ENCODE assay signal across 15 cellular contexts in the genomic region with DNA sequence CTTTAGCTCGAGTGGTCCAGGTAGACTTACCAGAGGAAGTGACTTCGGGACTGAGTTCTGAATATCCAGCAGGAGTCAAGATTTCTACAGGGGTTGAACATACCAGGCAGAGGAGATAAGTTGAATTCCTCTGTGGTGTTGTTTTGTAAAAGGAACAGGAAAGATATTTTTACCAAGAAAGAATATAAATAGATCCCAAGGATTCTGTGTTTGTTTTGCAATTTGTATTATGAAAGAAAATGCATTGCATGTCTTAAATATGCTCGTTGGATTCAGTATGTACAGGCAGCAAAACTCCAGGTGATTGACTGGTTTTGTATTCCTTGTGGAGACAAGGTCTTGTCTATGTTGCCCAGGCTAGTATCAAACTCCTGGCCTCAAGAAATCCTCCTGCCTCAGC.
DNase-seq lines count a peak whose midpoint lies in the region; ATAC-seq and TF ChIP-seq lines count a peak whose summit lies in the region.
"Had no signal": no experiment of that assay in that cellular context is flagged by ENCODE, and none has a peak within 500 bp of the region (broad histone marks: within the 10 kb centered on the region; RNA-seq: fewer than 3 reads in every experiment).

No MANE protein-coding gene starts in this region.

- no peak overlapping the region for H3K4me2 ChIP-seq in mammary epithelial cell (ENCODE audit: insufficient read depth, low read depth, low read length)

- peak overlapping the region; percentile 29 for H3K27ac ChIP-seq in cingulate gyrus (ENCODE audit: low read depth, low read length)
- no peak overlapping the region for H3K27ac ChIP-seq in SJCRH30
- H3K27ac ChIP-seq in mammary epithelial cell (ENCODE audit: insufficient read depth, low read depth, low read length) = no peak overlapping the region
- H3K27ac ChIP-seq: C4-2B, GM23248 had no signal

- no peaks in the 10 kb centered on the region for H3K79me2 ChIP-seq in mammary epithelial cell (ENCODE audit: insufficient read depth, low read length)

- no peak for TF ChIP-seq CTCF in glutamatergic neuron (IDR thresholded peaks at IDR 0.05; ENCODE audit: partially characterized antibody, unreplicated experiment)
- TF ChIP-seq CTCF in mammary epithelial cell (conservative IDR thresholded peaks at IDR 0.05 in 1 of 2, IDR thresholded peaks at IDR 0.05 in 1 of 2; ENCODE audit: extremely low read depth in 1 of 2, insufficient read depth in 1 of 2, low read depth in 1 of 2, low read length in 2 of 2) = no peak

- CTCF ChIA-PET in mammary epithelial cell (lab: Charles Lee; ENCODE audit: low non-redundant PET) = no interaction called here

- 75% methylated on average over 2 of the region's 3 CpGs for WGBS in mammary epithelial cell (ENCODE audit: low coverage, missing lambda C conversion rate)

- in situ Hi-C loops in mammary epithelial cell (cut with MboI; ENCODE audit: low sequenced_read_pairs in 2 of 2) = no loop called here

- no peaks in the 10 kb centered on the region for H3K9me3 ChIP-seq in adipocyte (ENCODE audit: control insufficient read depth, low read length)
- no peaks in the 10 kb centered on the region; the same call in 1 of the 2 replicates for H3K9me3 ChIP-seq in SJCRH30 (replicated peaks)
- no peaks in the 10 kb centered on the region for H3K9me3 ChIP-seq in mammary epithelial cell (replicated peaks; ENCODE audit: insufficient read depth, low read length)
- H3K9me3 ChIP-seq: Caco-2, HAP-1 had no signal

- no peak overlapping the region for H3K9ac ChIP-seq in adipocyte (ENCODE audit: low read length)
- H3K9ac ChIP-seq in mammary epithelial cell (ENCODE audit: insufficient read depth, low read length) = no peak overlapping the region
- H3K9ac ChIP-seq: GM23248 had no signal

- H2AFZ ChIP-seq in mammary epithelial cell (ENCODE audit: low read depth, low read length) = no peak overlapping the region
- H2AFZ ChIP-seq: GM23248 had no signal

- peaks cover 18% of the 10 kb centered on the region for H3K9me3 Mint-ChIP-seq in glutamatergic neuron (ENCODE audit: unreplicated experiment)
- H3K9me3 Mint-ChIP-seq: CD4-positive, alpha-beta T cell had no signal

- H3K4me3 ChIP-seq in adipocyte (ENCODE audit: low read length) = no peak overlapping the region
- no peak overlapping the region for H3K4me3 ChIP-seq in SJCRH30
- H3K4me3 ChIP-seq in mammary epithelial cell (replicated peaks in 1 of 3; ENCODE audit: insufficient read depth in 1 of 3, low read depth in 2 of 3, low read length in 3 of 3) = no peak overlapping the region
- H3K4me3 ChIP-seq: GM23248, HAP-1 had no signal

- H3K4me1 Mint-ChIP-seq in glutamatergic neuron (ENCODE audit: low read depth, unreplicated experiment) = peaks cover 19% of the 10 kb centered on the region

- H3K27ac Mint-ChIP-seq in glutamatergic neuron (ENCODE audit: unreplicated experiment) = peak overlapping the region; percentile 36
- H3K27ac Mint-ChIP-seq: CD4-positive, alpha-beta T cell had no signal

- intact Hi-C loops in mammary epithelial cell (cut with micrococcal nuclease) = no loop called here

- dilution Hi-C loops in mammary epithelial cell (cut with HindIII; ENCODE audit: low sequenced_read_pairs) = no loop called here

- peaks cover 4% of the 10 kb centered on the region for H3K36me3 Mint-ChIP-seq in glutamatergic neuron (ENCODE audit: unreplicated experiment)

- peaks cover 12% of the 10 kb centered on the region for H3K27me3 Mint-ChIP-seq in glutamatergic neuron (ENCODE audit: unreplicated experiment)
- H3K27me3 Mint-ChIP-seq: CD4-positive, alpha-beta T cell had no signal

- no peaks in the 10 kb centered on the region for H3K27me3 ChIP-seq in adipocyte (replicated peaks; ENCODE audit: control insufficient read depth, insufficient read depth, low read length)
- no peaks in the 10 kb centered on the region for H3K27me3 ChIP-seq in SJCRH30
- no peaks in the 10 kb centered on the region for H3K27me3 ChIP-seq in mammary epithelial cell (ENCODE audit: insufficient read depth, low read length)

- BruUV-seq in mammary epithelial cell (replicated peaks; lab: Mats Ljungman, UMichigan) = no TSS peak

- no peak for ATAC-seq in HG02970 (IDR thresholded peaks at IDR 0.05; ENCODE audit: low FRiP score, unreplicated experiment)
- ATAC-seq in HG02938 (IDR thresholded peaks at IDR 0.05; ENCODE audit: unreplicated experiment) = no peak

- peaks cover 10% of the 10 kb centered on the region for H3K4me1 ChIP-seq in adipocyte (ENCODE audit: control insufficient read depth, insufficient read depth, low read length)
- no peaks in the 10 kb centered on the region for H3K4me1 ChIP-seq in SJCRH30
- H3K4me1 ChIP-seq in mammary epithelial cell (ENCODE audit: insufficient read depth, low read length) = no peaks in the 10 kb centered on the region
- H3K4me1 ChIP-seq: Caco-2, HAP-1 had no signal

- H3K36me3 ChIP-seq in adipocyte (ENCODE audit: control insufficient read depth, insufficient read depth, low read length, severe bottlenecking) (no peaks in the 10 kb centered on the region), SJCRH30 (peaks cover 2% of the 10 kb centered on the region; the same call in 1 of the 2 replicates), mammary epithelial cell (ENCODE audit: insufficient read depth, low read length) (no peaks in the 10 kb centered on the region)
- H3K36me3 ChIP-seq: HAP-1 had no signal

- H3K4me3 Mint-ChIP-seq in glutamatergic neuron (ENCODE audit: unreplicated experiment) = no peak overlapping the region
- H3K4me3 Mint-ChIP-seq: CD4-positive, alpha-beta T cell had no signal

- H4K20me1 ChIP-seq in mammary epithelial cell (ENCODE audit: insufficient read depth, low read length) = no peaks in the 10 kb centered on the region

- DNase-seq in adipocyte (ENCODE audit: low read depth) (peak; percentile 53), glutamatergic neuron (no peak), SJCRH30 (no peak), mammary epithelial cell (no peak)
- DNase-seq: ACHN; AML-193; Caco-2; CD4-positive, alpha-beta T cell; GM23248; IMR-90 had no signal
